1 cellular context compared by ENCODE assay signal in the genomic region with DNA sequence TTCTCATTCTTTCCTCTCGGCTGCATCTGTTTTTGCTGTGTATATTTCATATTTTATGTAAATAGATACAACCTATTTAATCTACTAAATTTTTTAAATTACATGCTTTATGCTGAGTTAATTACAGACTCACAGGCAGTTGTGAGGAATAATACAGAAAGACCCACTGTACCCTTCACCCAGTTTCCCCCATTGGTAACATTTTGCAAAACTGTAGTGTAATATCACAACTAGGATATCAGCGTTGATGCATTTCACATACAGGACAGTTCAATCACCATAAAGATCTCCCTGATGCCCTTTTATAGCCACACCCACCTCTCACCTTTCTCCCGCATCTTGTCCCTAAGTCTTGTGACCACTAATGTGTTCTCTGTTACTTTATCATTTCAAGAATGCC.
"Had no signal": no experiment of that assay in that cellular context is flagged by ENCODE, and none has a peak within 500 bp of the region (broad histone marks: within the 10 kb centered on the region; RNA-seq: fewer than 3 reads in every experiment).

No MANE protein-coding gene starts in this region.

- H3K36me3 ChIP-seq: MG63 had no signal

- H3K9me3 ChIP-seq: MG63 had no signal

- H3K4me3 ChIP-seq: MG63 had no signal
